In the genomic region with DNA sequence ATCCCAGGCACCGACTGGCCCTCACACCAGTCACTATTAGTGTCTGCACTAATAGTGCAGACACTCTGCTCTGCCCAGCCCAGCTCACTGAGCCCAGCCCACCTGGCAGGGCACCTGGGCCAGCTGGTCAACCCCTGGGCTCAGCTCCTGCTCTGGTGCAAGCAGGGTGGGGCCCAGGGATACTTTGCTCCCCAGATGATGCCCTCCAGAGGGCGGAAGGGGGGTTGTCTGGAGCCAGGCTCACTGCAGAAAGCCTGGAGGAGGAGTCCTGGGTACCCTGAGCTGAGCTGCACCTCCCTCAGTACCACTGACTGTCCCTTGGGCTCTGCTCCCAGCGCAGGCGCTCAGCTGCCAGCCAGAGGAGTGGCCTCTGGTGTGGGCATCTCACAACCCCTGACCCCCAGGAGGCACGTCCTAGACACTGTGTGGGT, we compare ENCODE assay signal across 25 cellular contexts. TPM values are rescaled to one million over a fixed set of nuclear protein-coding genes. Genes with fewer than 3 reads are reported as not detected.
A peak's percentile ranks its signal among the peaks of the same experiment; 100 is the strongest.
DNase-seq lines count a peak whose midpoint lies in the region; ATAC-seq and TF ChIP-seq lines count a peak whose summit lies in the region.
"Had no signal": no experiment of that assay in that cellular context is flagged by ENCODE, and none has a peak within 500 bp of the region (broad histone marks: within the 10 kb centered on the region; RNA-seq: fewer than 3 reads in every experiment).

No MANE protein-coding gene starts in this region.

- H3K4me2 ChIP-seq in mesenchymal stem cell (ENCODE audit: low read length, poor library complexity, severe bottlenecking) = no peak overlapping the region

- H2BK5ac ChIP-seq in mesenchymal stem cell (ENCODE audit: low read depth, low read length, poor library complexity, severe bottlenecking) = no peak overlapping the region

- H3K9me3 ChIP-seq in WERI-Rb-1 (ENCODE audit: severe bottlenecking) (no peaks in the 10 kb centered on the region), mesenchymal stem cell (ENCODE audit: control insufficient read depth, low read length) (no peaks in the 10 kb centered on the region)
- H3K9me3 ChIP-seq: Caco-2, MG63, pancreas, tibial artery had no signal

- H2BK12ac ChIP-seq in mesenchymal stem cell (ENCODE audit: low read length in 2 of 2) = no peak overlapping the region

- ATAC-seq in left lobe of liver = peak; percentile 31
- ATAC-seq: pancreas had no signal

- no peak overlapping the region for H2AK5ac ChIP-seq in mesenchymal stem cell (ENCODE audit: low read length, severe bottlenecking)

- H3K27ac ChIP-seq in WERI-Rb-1 (no peak overlapping the region), temporal lobe (ENCODE audit: low read depth, low read length) (peak overlapping the region; percentile 6), mesenchymal stem cell (ENCODE audit: low read length, poor library complexity, severe bottlenecking) (no peak overlapping the region)
- H3K27ac ChIP-seq: 22Rv1, pancreas, tibial artery had no signal

- peak overlapping the region in 1 of 2 experiments; percentile 71 for H3K14ac ChIP-seq in mesenchymal stem cell (ENCODE audit: low read length in 2 of 2)

- peaks cover 71% of the 10 kb centered on the region for H3K27me3 Mint-ChIP-seq in Calu3 (ENCODE audit: unreplicated experiment)
- H3K27me3 Mint-ChIP-seq: activated T-cell treated with anti-CD3 and anti-CD28 coated beads, Interleukin-2, amount 50 U/mL, for 24 hours had no signal

- no peak overlapping the region for H3K18ac ChIP-seq in mesenchymal stem cell (ENCODE audit: low read depth in 1 of 2, low read length in 2 of 2)

- H4K8ac ChIP-seq in mesenchymal stem cell (ENCODE audit: low read length) = no peak overlapping the region

- H3K4ac ChIP-seq in mesenchymal stem cell (ENCODE audit: low read depth in 1 of 2, low read length in 2 of 2) = no peak overlapping the region

- no peak overlapping the region for H4K91ac ChIP-seq in mesenchymal stem cell (ENCODE audit: low read length)

- no peak overlapping the region for H3K27ac Mint-ChIP-seq in Calu3 (ENCODE audit: unreplicated experiment)
- H3K27ac Mint-ChIP-seq: activated B cell treated with CpG ODN at 0.5 μM for 24 hours; activated T-cell treated with anti-CD3 and anti-CD28 coated beads, Interleukin-2, amount 50 U/mL, for 24 hours; memory B cell; naive B cell had no signal

- H3K9me3 Mint-ChIP-seq in Calu3 (ENCODE audit: low read depth, unreplicated experiment) = no peaks in the 10 kb centered on the region
- H3K9me3 Mint-ChIP-seq: activated B cell treated with CpG ODN at 0.5 μM for 24 hours; activated T-cell treated with anti-CD3 and anti-CD28 coated beads, Interleukin-2, amount 50 U/mL, for 24 hours; memory B cell had no signal

- no TSS peak for BruUV-seq in Calu3 (replicated peaks; lab: Mats Ljungman, UMichigan)

- 0 out of 2 replicates have a peak, but pooled peaks have one; percentile 16 for TF ChIP-seq CTCF in WERI-Rb-1 (IDR thresholded peaks at IDR 0.05; ENCODE audit: low read depth, low read length)
- no peak for TF ChIP-seq CTCF in Calu3 (IDR thresholded peaks at IDR 0.05; ENCODE audit: unreplicated experiment)

- CTCF ChIA-PET in Calu3 (lab: Charles Lee) = no interaction called here

- no peaks in the 10 kb centered on the region for H3K79me1 ChIP-seq in mesenchymal stem cell (replicated peaks; ENCODE audit: low read length, poor library complexity, severe bottlenecking)

- H3K4me3 ChIP-seq in WERI-Rb-1 (ENCODE audit: low read depth, low read length) (no peak overlapping the region), mesenchymal stem cell (ENCODE audit: insufficient read depth in 1 of 2, low read depth in 1 of 2, low read length in 2 of 2) (no peak overlapping the region)
- H3K4me3 ChIP-seq: MG63, pancreas, tibial artery had no signal

- H3K4me1 ChIP-seq in mesenchymal stem cell (ENCODE audit: control insufficient read depth, insufficient read depth, low read depth, low read length) = no peaks in the 10 kb centered on the region
- H3K4me1 ChIP-seq: Caco-2, pancreas, tibial artery had no signal

- H3K23ac ChIP-seq in mesenchymal stem cell (ENCODE audit: low read length in 2 of 2) = no peak overlapping the region

- H3K36me3 ChIP-seq in WERI-Rb-1 (no peaks in the 10 kb centered on the region), mesenchymal stem cell (ENCODE audit: control insufficient read depth in 1 of 2, insufficient read depth in 2 of 2, low read depth in 1 of 2, low read length in 2 of 2) (no peaks in the 10 kb centered on the region)
- H3K36me3 ChIP-seq: MG63, pancreas, tibial artery had no signal

- H2BK15ac ChIP-seq in mesenchymal stem cell (ENCODE audit: low read depth, poor library complexity, severe bottlenecking) = no peak overlapping the region

- H3K36me3 Mint-ChIP-seq in Calu3 (ENCODE audit: insufficient read depth, unreplicated experiment) = no peaks in the 10 kb centered on the region
- H3K36me3 Mint-ChIP-seq: memory B cell, naive B cell had no signal

- H3K27me3 ChIP-seq in WERI-Rb-1 (ENCODE audit: insufficient read depth, low read depth, severe bottlenecking) (no peaks in the 10 kb centered on the region), mesenchymal stem cell (ENCODE audit: control insufficient read depth in 1 of 2, insufficient read depth in 1 of 2, low read length in 2 of 2) (peaks cover 39 to 56% of the 10 kb centered on the region in 2 experiments)
- H3K27me3 ChIP-seq: MG63, pancreas had no signal

- intact Hi-C loops in Calu3 (cut with micrococcal nuclease; ENCODE audit: unreplicated experiment) = no loop called here

- H3K4me1 Mint-ChIP-seq in Calu3 (ENCODE audit: low read depth, unreplicated experiment) = no peaks in the 10 kb centered on the region
- H3K4me1 Mint-ChIP-seq: activated B cell treated with CpG ODN at 0.5 μM for 24 hours had no signal

- DNase-seq in DMS 273 (lab: John Stamatoyannopoulos, UW; ENCODE audit: unreplicated experiment) (peak; percentile 68), DMS 273 treated with DMSO at 0.1 percent for 48 hours (lab: John Stamatoyannopoulos, UW) (no peak), WERI-Rb-1 (peak; percentile 27), left lobe of liver (ENCODE audit: low spot score) (no peak), mesenchymal stem cell (no peak), hippocampal formation (lab: John Stamatoyannopoulos, UW) (no peak), Calu3 (no peak)
- DNase-seq: activated B cell treated with CpG ODN at 0.5 μM for 24 hours; activated CD4-positive, alpha-beta T cell treated with anti-CD3 and anti-CD28 coated beads, Interleukin-2, amount 50 U/mL, for 48 hours; activated naive CD4-positive, alpha-beta T cell treated with Interleukin-2 at 50 U/mL for 16 hours; activated T-cell treated with anti-CD3 and anti-CD28 coated beads, Interleukin-2, amount 50 U/mL, for 24 hours; central memory CD4-positive, alpha-beta T cell; foreskin melanocyte; kidney glomerular epithelial cell; MG63; naive B cell; NCI-H82; pancreas; stimulated activated CD4-positive, alpha-beta T cell treated with anti-CD3 and anti-CD28 coated beads, Interleukin-1b, Interleukin-23, amount 100 ng/mL, for 48 hours; stimulated activated naive CD4-positive, alpha-beta T cell; tibial artery had no signal

- no peak overlapping the region for H2BK120ac ChIP-seq in mesenchymal stem cell (ENCODE audit: low read depth, low read length)

- no peak overlapping the region for H3K9ac ChIP-seq in mesenchymal stem cell (ENCODE audit: low read length)

- H2AFZ ChIP-seq in mesenchymal stem cell (ENCODE audit: low read depth, low read length) = no peak overlapping the region

- 66% methylated on average over 5 of the region's 5 CpGs for WGBS in mesenchymal stem cell

- H3K4me3 Mint-ChIP-seq in Calu3 (ENCODE audit: low read depth, unreplicated experiment) = no peak overlapping the region
- H3K4me3 Mint-ChIP-seq: activated B cell treated with CpG ODN at 0.5 μM for 24 hours; activated T-cell treated with anti-CD3 and anti-CD28 coated beads, Interleukin-2, amount 50 U/mL, for 24 hours; memory B cell; naive B cell had no signal

RNA-seq across cellular contexts. Expression of a gene that starts 14.5 kb away (rescaled TPM):
- 6.5 TPM for total RNA-seq in left lobe of liver
- total RNA-seq in temporal lobe = 56.5 TPM
- 0.21 TPM for polyA plus RNA-seq in mesenchymal stem cell (2013, experiment 1 of 2)
- 0.25 TPM for polyA plus RNA-seq in mesenchymal stem cell (2013, experiment 2 of 2)
- total RNA-seq in Calu3 (2022) = 25.2 and 27.9 TPM in 2 replicates

Comparison
In these comparisons a context has a peak if more than half of its experiments do, and no peak if none do; other contexts are left out.
1. DNase-seq: peak in DMS 273 (single experiment) and WERI-Rb-1 (single experiment); none in DMS 273 treated with DMSO at 0.1 percent for 48 hours (single experiment), left lobe of liver (single experiment), mesenchymal stem cell (single experiment), hippocampal formation (0 of 2) and Calu3 (single experiment).